17 cellular contexts compared by ENCODE assay signal in genomic region chr10:591646-592045, GRCh38.
"Had no signal": no experiment of that assay in that cellular context is flagged by ENCODE, and none has a peak within 500 bp of the region (broad histone marks: within the 10 kb centered on the region; RNA-seq: fewer than 3 reads in every experiment).

No MANE protein-coding gene starts in this region.

- H3K9me3 Mint-ChIP-seq: memory B cell; natural killer cell treated with Interleukin-12 subunit alpha and Interleukin-12 subunit beta and Interleukin-15 and Interleukin-18, amount 100 ng/mL, for 72 hours; stimulated activated naive CD8-positive, alpha-beta T cell treated with anti-CD3 and anti-CD28 coated beads, Interleukin-15, Interleukin-2, amounts not matched to agents 100 ng/mL and 50 ng/mL, for 24 hours had no signal

- H3K9me3 ChIP-seq: esophagus squamous epithelium, gastroesophageal sphincter, left ventricle myocardium inferior, lower lobe of right lung, right atrium auricular region, testis, tibial nerve had no signal

- H3K4me1 Mint-ChIP-seq: memory B cell had no signal

- H3K4me3 Mint-ChIP-seq: memory B cell; natural killer cell treated with Interleukin-12 subunit alpha and Interleukin-12 subunit beta and Interleukin-15 and Interleukin-18, amount 100 ng/mL, for 72 hours; stimulated activated naive CD8-positive, alpha-beta T cell treated with anti-CD3 and anti-CD28 coated beads, Interleukin-15, Interleukin-2, amounts not matched to agents 100 ng/mL and 50 ng/mL, for 24 hours had no signal

- DNase-seq: effector memory CD4-positive, alpha-beta T cell; esophagus squamous epithelium; foreskin fibroblast; glutamatergic neuron; left ventricle myocardium inferior; lower lobe of right lung; midbrain; small intestine; stimulated activated CD4-positive, alpha-beta T cell treated with anti-CD3 and anti-CD28 coated beads, Interleukin-12 subunit alpha, Interleukin-12 subunit beta, amount 100 ng/mL, for 4 hours; stimulated activated CD4-positive, alpha-beta T cell treated with anti-CD3 and anti-CD28 coated beads, Interleukin-2, amount 100 ng/mL, for 48 hours; testis had no signal

- H3K27ac ChIP-seq: esophagus squamous epithelium, gastroesophageal sphincter, left ventricle myocardium inferior, lower lobe of right lung, right atrium auricular region, testis, tibial nerve had no signal

- H3K4me1 ChIP-seq: lower lobe of right lung had no signal

- ATAC-seq: gastroesophageal sphincter; lower lobe of right lung; natural killer cell treated with Interleukin-12 subunit alpha and Interleukin-12 subunit beta and Interleukin-15 and Interleukin-18, amount 100 ng/mL, for 72 hours had no signal

- H3K4me3 ChIP-seq: esophagus squamous epithelium, gastroesophageal sphincter, left ventricle myocardium inferior, lower lobe of right lung, right atrium auricular region, testis, tibial nerve had no signal

- H3K36me3 Mint-ChIP-seq: memory B cell; natural killer cell treated with Interleukin-12 subunit alpha and Interleukin-12 subunit beta and Interleukin-15 and Interleukin-18, amount 100 ng/mL, for 72 hours had no signal

- H3K36me3 ChIP-seq: esophagus squamous epithelium, left ventricle myocardium inferior, lower lobe of right lung, right atrium auricular region, tibial nerve had no signal

- H3K27ac Mint-ChIP-seq: memory B cell; natural killer cell treated with Interleukin-12 subunit alpha and Interleukin-12 subunit beta and Interleukin-15 and Interleukin-18, amount 100 ng/mL, for 72 hours; stimulated activated naive CD8-positive, alpha-beta T cell treated with anti-CD3 and anti-CD28 coated beads, Interleukin-15, Interleukin-2, amounts not matched to agents 100 ng/mL and 50 ng/mL, for 24 hours had no signal

- H3K27me3 ChIP-seq: esophagus squamous epithelium, gastroesophageal sphincter, right atrium auricular region, testis, tibial nerve had no signal
